ENCODE assay signal across 16 cellular contexts in the genomic region with DNA sequence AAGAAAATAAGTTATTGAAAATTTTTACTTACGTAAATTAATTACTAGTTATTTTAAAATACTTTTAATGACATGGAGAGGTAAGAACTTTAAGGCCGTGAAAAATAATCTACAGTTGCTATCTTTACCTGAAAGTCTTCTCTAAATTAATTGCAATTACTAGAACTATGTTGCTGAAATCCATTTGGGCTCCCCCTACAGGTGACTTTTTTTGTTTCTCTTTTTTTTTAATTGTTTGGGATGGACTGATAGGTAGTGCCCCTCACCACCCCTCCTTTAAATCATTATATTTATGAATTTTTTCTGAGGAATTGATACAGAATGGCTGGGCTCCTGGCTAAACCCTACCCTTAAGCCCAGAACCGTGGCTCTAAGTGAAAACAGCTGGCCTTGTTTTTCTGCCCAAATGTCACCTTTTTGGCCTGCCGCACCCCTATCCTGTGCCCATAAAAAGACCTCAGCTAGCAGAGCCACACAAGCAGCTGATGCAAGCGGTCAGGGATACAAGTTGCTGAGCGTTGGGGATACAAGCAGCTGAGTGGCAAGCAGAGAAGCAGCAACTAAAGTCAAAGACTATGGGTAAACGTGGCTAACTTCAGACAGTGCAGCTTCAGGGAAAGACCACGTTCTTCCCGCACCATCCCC.
DNase-seq lines count a peak whose midpoint lies in the region; ATAC-seq, FAIRE-seq and TF ChIP-seq lines count a peak whose summit lies in the region.
"Had no signal": no experiment of that assay in that cellular context is flagged by ENCODE, and none has a peak within 500 bp of the region (broad histone marks: within the 10 kb centered on the region; RNA-seq: fewer than 3 reads in every experiment).

No MANE protein-coding gene starts in this region.

- no peak overlapping the region for H3K4me3 Mint-ChIP-seq in activated CD4-positive, alpha-beta T cell treated with anti-CD3 and anti-CD28 coated beads, Interleukin-2, amount 10 ng/mL, durations not matched to agents 7 days and 5 days

- no peaks in the 10 kb centered on the region for H3K36me3 ChIP-seq in Loucy (ENCODE audit: insufficient read depth, low read length)
- no peaks in the 10 kb centered on the region for H3K36me3 ChIP-seq in H1 (ENCODE audit: control insufficient read depth in 2 of 4, insufficient read depth in 4 of 4, low read length in 3 of 4)
- no peaks in the 10 kb centered on the region for H3K36me3 ChIP-seq in transverse colon
- H3K36me3 ChIP-seq: BLaER1 treated with 17β-estradiol and CSF1 and Interleukin-3, amounts not matched to agents 10 nM and 100 nM; heart left ventricle; uterus had no signal

- no peak overlapping the region for H3K56ac ChIP-seq in H1 (replicated peaks; ENCODE audit: insufficient read length, low read depth, low read length)

- H4K5ac ChIP-seq in H1 (ENCODE audit: insufficient read length, low read depth, low read length): no peak overlapping the region

- H4K20me1 ChIP-seq in Loucy (ENCODE audit: insufficient read depth, low read length, poor library complexity, severe bottlenecking): no peaks in the 10 kb centered on the region
- H4K20me1 ChIP-seq in H1 (replicated peaks in 1 of 2; ENCODE audit: control insufficient read depth in 1 of 2, insufficient read depth in 2 of 2, low read length in 2 of 2): no peaks in the 10 kb centered on the region
- H4K20me1 ChIP-seq: BLaER1 treated with 17β-estradiol and CSF1 and Interleukin-3, amounts not matched to agents 10 nM and 100 nM had no signal

- no peak overlapping the region for H3K23ac ChIP-seq in H1 (ENCODE audit: insufficient read length)

- no peak overlapping the region for H2BK120ac ChIP-seq in H1 (replicated peaks; ENCODE audit: low read depth, low read length)

- H2BK12ac ChIP-seq in H1 (ENCODE audit: low read depth, low read length): 0 out of 2 replicates have a peak overlapping the region, but pooled peaks have one; percentile 64

- no peaks in the 10 kb centered on the region for H3K36me3 Mint-ChIP-seq in activated CD4-positive, alpha-beta T cell treated with anti-CD3 and anti-CD28 coated beads, Interleukin-2, amount 10 ng/mL, durations not matched to agents 7 days and 5 days (ENCODE audit: low read depth)

- TF ChIP-seq POLR2A in A549 (IDR thresholded peaks at IDR 0.05; ENCODE audit: low read length) (no peak), H1 (IDR thresholded peaks at IDR 0.05; ENCODE audit: control extremely low read depth in 1 of 2, low read depth in 2 of 2, low read length in 2 of 2) (no peak), transverse colon (IDR thresholded peaks at IDR 0.05) (no peak)

- H3K4ac ChIP-seq in H1 (replicated peaks; ENCODE audit: insufficient read length, low read depth, low read length): peak overlapping the region; percentile 47

- H3K79me2 ChIP-seq in Loucy (ENCODE audit: insufficient read depth, low read length): no peaks in the 10 kb centered on the region
- H3K79me2 ChIP-seq in H1 (ENCODE audit: control insufficient read depth in 1 of 2, insufficient read depth in 2 of 2, low read length in 2 of 2): no peaks in the 10 kb centered on the region

- H3K27me3 ChIP-seq in Loucy (ENCODE audit: insufficient read depth, low read length, poor library complexity, severe bottlenecking) (no peaks in the 10 kb centered on the region), H1 (replicated peaks in 1 of 4; ENCODE audit: control insufficient read depth in 3 of 4, extremely low read depth in 1 of 4, insufficient read depth in 3 of 4, low read length in 3 of 4) (no peaks in the 10 kb centered on the region), transverse colon (no peaks in the 10 kb centered on the region)
- H3K27me3 ChIP-seq: BLaER1 treated with 17β-estradiol and CSF1 and Interleukin-3, amounts not matched to agents 10 nM and 100 nM; heart left ventricle; uterus had no signal

- no peaks in the 10 kb centered on the region for H3K27me3 Mint-ChIP-seq in activated CD4-positive, alpha-beta T cell treated with anti-CD3 and anti-CD28 coated beads, Interleukin-2, amount 10 ng/mL, durations not matched to agents 7 days and 5 days

- no peak overlapping the region for H3K9ac ChIP-seq in Loucy (ENCODE audit: low read depth, low read length, poor library complexity, severe bottlenecking)
- H3K9ac ChIP-seq in H1 (replicated peaks in 1 of 4; ENCODE audit: extremely low read depth in 1 of 4, low read depth in 3 of 4, low read length in 3 of 4): no peak overlapping the region
- H3K9ac ChIP-seq: BLaER1 treated with 17β-estradiol and CSF1 and Interleukin-3, amounts not matched to agents 10 nM and 100 nM had no signal

- H3K4me2 ChIP-seq in A549 (no peak overlapping the region), Loucy (ENCODE audit: low read depth, low read length, poor library complexity, severe bottlenecking) (no peak overlapping the region), H1 (ENCODE audit: insufficient read depth in 1 of 2, low read depth in 2 of 2, low read length in 2 of 2) (no peak overlapping the region)
- H3K4me2 ChIP-seq: BLaER1 treated with 17β-estradiol and CSF1 and Interleukin-3, amounts not matched to agents 10 nM and 100 nM had no signal

- no peaks in the 10 kb centered on the region for H3K9me3 Mint-ChIP-seq in activated CD4-positive, alpha-beta T cell treated with anti-CD3 and anti-CD28 coated beads, Interleukin-2, amount 10 ng/mL, durations not matched to agents 7 days and 5 days

- no peak for TF ChIP-seq RAD21 in A549 (conservative IDR thresholded peaks at IDR 0.05 in 1 of 2, IDR thresholded peaks at IDR 0.05 in 1 of 2)
- TF ChIP-seq RAD21 in H1 (IDR thresholded peaks at IDR 0.05 in 1 of 2, conservative IDR thresholded peaks at IDR 0.05 in 1 of 2; ENCODE audit: low read depth in 2 of 2, low read length in 2 of 2): no peak; a peak in 1 of 4 replicates

- TF ChIP-seq CTCF in A549 (IDR thresholded peaks at IDR 0.05): peak; percentile 25; the same call in 1 of the 3 replicates
- peak; percentile 18 for TF ChIP-seq CTCF in GM13976 (IDR thresholded peaks at IDR 0.05; ENCODE audit: borderline replicate concordance, control extremely low read depth, extremely low read depth, insufficient read depth, missing control alignments)
- peak; percentile 43 for TF ChIP-seq CTCF in Loucy (conservative IDR thresholded peaks at IDR 0.05; ENCODE audit: low read length)
- no peak; a peak in 1 of 4 replicates for TF ChIP-seq CTCF in H1 (IDR thresholded peaks at IDR 0.05; ENCODE audit: control extremely low read depth in 1 of 3, insufficient read depth in 1 of 3, low read depth in 1 of 3, low read length in 3 of 3)
- TF ChIP-seq CTCF in transverse colon (IDR thresholded peaks at IDR 0.05): peak in 1 of 5 experiments; percentile 14

- peak overlapping the region; percentile 63; the same call in 1 of the 2 replicates for H2BK5ac ChIP-seq in H1 (ENCODE audit: low read depth, low read length)

- H3K18ac ChIP-seq in H1 (ENCODE audit: extremely low read depth, low read length): peak overlapping the region; percentile 51; the same call in 1 of the 2 replicates

- H3K23me2 ChIP-seq in H1 (ENCODE audit: low read depth, low read length): no peaks in the 10 kb centered on the region

- H3F3A ChIP-seq in Loucy (ENCODE audit: low read depth): no peaks in the 10 kb centered on the region

- TF ChIP-seq EP300 in A549 (IDR thresholded peaks at IDR 0.05) (no peak), H1 (IDR thresholded peaks at IDR 0.05; ENCODE audit: borderline replicate concordance in 1 of 2, low read depth in 2 of 2, low read length in 2 of 2) (no peak), transverse colon (IDR thresholded peaks at IDR 0.05; ENCODE audit: low read depth) (no peak)

- DNase-seq in A549 (ENCODE audit: low read depth in 1 of 2, low spot score in 1 of 2) (no peak), GM13976 (ENCODE audit: low spot score) (no peak), H1 (ENCODE audit: low read depth in 1 of 2, low spot score in 2 of 2) (peak in 1 of 2 experiments; percentile 45), transverse colon (no peak), NCI-H128 (lab: John Stamatoyannopoulos, UW; ENCODE audit: unreplicated experiment) (no peak)
- DNase-seq in activated CD4-positive, alpha-beta T cell treated with anti-CD3 and anti-CD28 coated beads, Interleukin-2, amount 10 ng/mL, durations not matched to agents 7 days and 5 days: no peak
- DNase-seq: activated CD4-positive, alpha-beta T cell treated with anti-CD3 and anti-CD28 coated beads for 4 hours; heart left ventricle; NCI-H1092 treated with DMSO at 0.1 percent for 48 hours; RPMI8226; uterus had no signal

- POLR2A ChIA-PET in A549 (lab: Yijun Ruan, JAX): no interaction called here
- POLR2A ChIA-PET in H1 (lab: Charles Lee; ENCODE audit: partially characterized antibody): interaction anchor here (0.6 kb wide), 1 partner anchor 232 kb away, joined by 3 read pairs; no protein-coding TSS in a partner anchor
- POLR2A ChIA-PET in activated CD4-positive, alpha-beta T cell treated with anti-CD3 and anti-CD28 coated beads, Interleukin-2, amount 10 ng/mL, durations not matched to agents 7 days and 5 days (lab: Charles Lee): no interaction called here

- CTCF ChIA-PET in A549 (lab: Yijun Ruan, JAX) (no interaction called here), H1 (lab: Charles Lee; ENCODE audit: partially characterized antibody) (interaction anchor here (0.7 to 2.9 kb wide), 20 partner anchors 7 to 1325 kb away, joined by 3 to 15 read pairs (median 3); no protein-coding TSS in a partner anchor)
- CTCF ChIA-PET in activated CD4-positive, alpha-beta T cell treated with anti-CD3 and anti-CD28 coated beads, Interleukin-2, amount 10 ng/mL, durations not matched to agents 7 days and 5 days (lab: Charles Lee): no interaction called here

- intact Hi-C loops in transverse colon (cut with DNase I; ENCODE audit: low total_unique reads): no loop called here

- in situ Hi-C loops in GM13976 (cut with MboI; ENCODE audit: low sequenced_read_pairs, unreplicated experiment) (no loop called here), transverse colon (cut with MboI; ENCODE audit: low pct_ligation_motif_present in 1 of 4, low pct_unique_long_range_greater_than_20kb in 1 of 4, low sequenced_read_pairs in 3 of 4) (no loop called here)

- H3K4me1 Mint-ChIP-seq in activated CD4-positive, alpha-beta T cell treated with anti-CD3 and anti-CD28 coated beads, Interleukin-2, amount 10 ng/mL, durations not matched to agents 7 days and 5 days: no peaks in the 10 kb centered on the region

- H3K4me1 ChIP-seq in A549: no peaks in the 10 kb centered on the region
- H3K4me1 ChIP-seq in Loucy (ENCODE audit: insufficient read depth, low read length, poor library complexity, severe bottlenecking): no peaks in the 10 kb centered on the region
- H3K4me1 ChIP-seq in H1 (replicated peaks in 1 of 4; ENCODE audit: control insufficient read depth in 3 of 4, insufficient read depth in 4 of 4, low read length in 3 of 4): no peaks in the 10 kb centered on the region; a peak in 1 of 7 replicates
- H3K4me1 ChIP-seq in transverse colon: no peaks in the 10 kb centered on the region
- H3K4me1 ChIP-seq: BLaER1 treated with 17β-estradiol and CSF1 and Interleukin-3, amounts not matched to agents 10 nM and 100 nM; heart left ventricle; uterus had no signal

- no peak overlapping the region for H2AFZ ChIP-seq in Loucy (ENCODE audit: low read length)
- peak overlapping the region; percentile 92 for H2AFZ ChIP-seq in H1 (ENCODE audit: low read length)

- no peak overlapping the region for H2BK20ac ChIP-seq in H1 (ENCODE audit: low read length)

- peak overlapping the region; percentile 35; the same call in 1 of the 2 replicates for H4K8ac ChIP-seq in H1 (ENCODE audit: extremely low read depth, insufficient read depth, low read length)

- H3K9me3 ChIP-seq in A549 (no peaks in the 10 kb centered on the region), Loucy (ENCODE audit: insufficient read depth, low read depth, low read length) (no peaks in the 10 kb centered on the region), H1 (ENCODE audit: insufficient read depth in 2 of 2, low read depth in 1 of 2, low read length in 1 of 2) (no peaks in the 10 kb centered on the region), transverse colon (no peaks in the 10 kb centered on the region)
- H3K9me3 ChIP-seq: BLaER1 treated with 17β-estradiol and CSF1 and Interleukin-3, amounts not matched to agents 10 nM and 100 nM; uterus had no signal

- H4K91ac ChIP-seq in H1 (replicated peaks; ENCODE audit: insufficient read length, low read length): no peak overlapping the region

- ATAC-seq in A549 (no peak), GM19324 (IDR thresholded peaks at IDR 0.05; ENCODE audit: low FRiP score, unreplicated experiment) (no peak)
- ATAC-seq: heart left ventricle, right cardiac atrium had no signal

- H3K4me3 ChIP-seq in A549: no peak overlapping the region
- no peak overlapping the region for H3K4me3 ChIP-seq in Loucy (ENCODE audit: low read length, poor library complexity, severe bottlenecking)
- H3K4me3 ChIP-seq in H1 (ENCODE audit: extremely low read depth in 1 of 4, insufficient read depth in 2 of 4, low read depth in 3 of 4, low read length in 4 of 4): no peak overlapping the region
- no peak overlapping the region for H3K4me3 ChIP-seq in transverse colon
- H3K4me3 ChIP-seq: BLaER1 treated with 17β-estradiol and CSF1 and Interleukin-3, amounts not matched to agents 10 nM and 100 nM; heart left ventricle; uterus had no signal

- 1% methylated on average over 9 of the region's 9 CpGs for WGBS in A549 (ENCODE audit: missing lambda C conversion rate)
- WGBS in H1 (ENCODE audit: extremely low coverage in 1 of 2, insufficient coverage in 1 of 2, insufficient read length in 1 of 2, insufficient replicate concordance in 2 of 2, low coverage in 1 of 2, low lambda C conversion rate in 2 of 2, missing lambda C conversion rate in 1 of 2), 2 experiments: 63% methylated on average over 9 of the region's 9 CpGs; no CpG with 5 or more reads in 1 of the 2 experiments
- 34 to 59% methylated on average over 4 to 9 of the region's 9 CpGs for WGBS in transverse colon (ENCODE audit: low coverage in 1 of 2), 2 donors

- no peak overlapping the region for H3K27ac Mint-ChIP-seq in activated CD4-positive, alpha-beta T cell treated with anti-CD3 and anti-CD28 coated beads, Interleukin-2, amount 10 ng/mL, durations not matched to agents 7 days and 5 days

- H2AK5ac ChIP-seq in H1 (ENCODE audit: low read depth, low read length): no peak overlapping the region

- H3K27ac ChIP-seq in A549 (no peak overlapping the region), H1 (ENCODE audit: low read depth, low read length) (no peak overlapping the region), transverse colon (no peak overlapping the region)
- H3K27ac ChIP-seq: BLaER1 treated with 17β-estradiol and CSF1 and Interleukin-3, amounts not matched to agents 10 nM and 100 nM; heart left ventricle; uterus had no signal

- no peaks in the 10 kb centered on the region for H3K9me2 ChIP-seq in Loucy (replicated peaks; ENCODE audit: low read depth, low read length)

- H3K79me1 ChIP-seq in H1 (ENCODE audit: low read depth, low read length): no peaks in the 10 kb centered on the region

- FAIRE-seq in A549 (lab: Jason Lieb, UNC) (no peak), H1 (lab: Jason Lieb, UNC) (no peak)
- FAIRE-seq: GM18507 had no signal

- peak overlapping the region; percentile 89; the same call in 1 of the 2 replicates for H2BK15ac ChIP-seq in H1 (ENCODE audit: low read length)

- no peak overlapping the region for H3K14ac ChIP-seq in H1 (ENCODE audit: insufficient read length)

Comparison
In these comparisons a context has a peak if more than half of its experiments do, and no peak if none do; other contexts are left out.
1. CTCF ChIP-seq: peak in A549 (single experiment), GM13976 (single experiment) and Loucy (single experiment); none in H1 (0 of 3).